8 cellular contexts compared by ENCODE assay signal in genomic region chr21:43645987-43646386, GRCh38. TPM values are rescaled to one million over a fixed set of nuclear protein-coding genes. Genes with fewer than 3 reads are reported as not detected.
DNase-seq lines count a peak whose midpoint lies in the region; ATAC-seq and TF ChIP-seq lines count a peak whose summit lies in the region.

No MANE protein-coding gene starts in this region.

- H3K27me3 Mint-ChIP-seq in HFFc6 (ENCODE audit: insufficient read depth), result peaks cover 4% of the 10 kb centered on the region

- peak overlapping the region; percentile 69; the same call in 1 of the 2 replicates for H3K27ac Mint-ChIP-seq in HFFc6

- TF ChIP-seq CTCF in HFFc6 (IDR thresholded peaks at IDR 0.05), result no peak
- TF ChIP-seq CTCF in left ventricle myocardium inferior (IDR thresholded peaks at IDR 0.05; ENCODE audit: borderline replicate concordance), result no peak

- no peaks in the 10 kb centered on the region for H3K9me3 ChIP-seq in SJCRH30 (replicated peaks)
- H3K9me3 ChIP-seq in left ventricle myocardium inferior (replicated peaks), result no peaks in the 10 kb centered on the region

- TF ChIP-seq POLR2A in GM18505 (IDR thresholded peaks at IDR 0.05; ENCODE audit: borderline replicate concordance, extremely low read depth, insufficient read depth, insufficient read length), result no peak

- H3K27ac ChIP-seq in SJCRH30 (peak overlapping the region; percentile 1; the same call in 1 of the 2 replicates), left ventricle myocardium inferior (replicated peaks) (peak overlapping the region; percentile 71), skin epidermis (peak overlapping the region in 13 of 21 experiments; percentile 2 to 86 (median 55))

- H3K27me3 ChIP-seq in SJCRH30 (no peaks in the 10 kb centered on the region), left ventricle myocardium inferior (ENCODE audit: low read depth) (no peaks in the 10 kb centered on the region)

- peaks cover 16% of the 10 kb centered on the region for H3K4me1 ChIP-seq in SJCRH30
- peaks cover 16% of the 10 kb centered on the region for H3K4me1 ChIP-seq in left ventricle myocardium inferior

- H3K36me3 Mint-ChIP-seq in HFFc6 (ENCODE audit: low read depth), result no peaks in the 10 kb centered on the region

- H3K4me3 ChIP-seq in SJCRH30, result no peak overlapping the region
- peak overlapping the region; percentile 13 for H3K4me3 ChIP-seq in left ventricle myocardium inferior
- no peak overlapping the region for H3K4me3 ChIP-seq in skin epidermis

- DNase-seq in HFFc6 (no peak), SJCRH30 (no peak), left ventricle myocardium inferior (no peak), HuH-7 (ENCODE audit: low spot score) (no peak), DMS 273 treated with DMSO at 0.1 percent for 48 hours (lab: John Stamatoyannopoulos, UW) (no peak)

- peak overlapping the region; percentile 82 for H3K4me3 Mint-ChIP-seq in HFFc6

- H3K36me3 ChIP-seq in SJCRH30 (no peaks in the 10 kb centered on the region), left ventricle myocardium inferior (no peaks in the 10 kb centered on the region)

- peaks cover 29% of the 10 kb centered on the region for H3K4me1 Mint-ChIP-seq in HFFc6 (ENCODE audit: low read depth)

- intact Hi-C loops in left ventricle myocardium inferior (cut with micrococcal nuclease), result no loop called here

- no peaks in the 10 kb centered on the region for H3K9me3 Mint-ChIP-seq in HFFc6

- ATAC-seq in GM18873 (IDR thresholded peaks at IDR 0.05; ENCODE audit: low FRiP score, unreplicated experiment) (no peak), GM18505 (IDR thresholded peaks at IDR 0.05; ENCODE audit: unreplicated experiment) (no peak)

RNA-seq across cellular contexts. Expression of gene HSF2BP, which starts 13.3 kb away (rescaled TPM):
- under 1 TPM; 0.33 to 0.90 (median 0.59) TPM for total RNA-seq in HFFc6 (2021; fragmentation: NEBNext Ultra II Directional; extraction: Animal tissue kit (Norgen Biotek cat#: 25700))
- total RNA-seq in SJCRH30 (2014; rRNA removed; shearing (Covaris generic)), result 2.0 and 2.1 TPM in 2 replicates
- 0.16 TPM for total RNA-seq in left ventricle myocardium inferior

RNA-seq across cellular contexts. Expression of gene RRP1B, which starts 13.4 kb away (rescaled TPM):
- 10 to 100 TPM; 26.9 to 34.4 (median 27.6) TPM for total RNA-seq in HFFc6 (2021; fragmentation: NEBNext Ultra II Directional; extraction: Animal tissue kit (Norgen Biotek cat#: 25700))
- total RNA-seq in SJCRH30 (2014; rRNA removed; shearing (Covaris generic)), result 80.8 and 82.8 TPM in 2 replicates
- 8.9 TPM for total RNA-seq in left ventricle myocardium inferior

Comparison
In these comparisons a context has a peak if more than half of its experiments do, and no peak if none do; other contexts are left out.
1. H3K27ac ChIP-seq: peak in every context shown above with its lines; median percentile 71 in left ventricle myocardium inferior; 55 in skin epidermis; 1 in SJCRH30.